In genomic region chr13:84925443-84925842, GRCh38 we compare ENCODE assay signal across 23 cellular contexts.
A peak's percentile ranks its signal among the peaks of the same experiment; 100 is the strongest.
DNase-seq lines count a peak whose midpoint lies in the region; ATAC-seq, FAIRE-seq and TF ChIP-seq lines count a peak whose summit lies in the region.
"Had no signal": no experiment of that assay in that cellular context is flagged by ENCODE, and none has a peak within 500 bp of the region (broad histone marks: within the 10 kb centered on the region; RNA-seq: fewer than 3 reads in every experiment).

No MANE protein-coding gene starts in this region.

- no peak for ATAC-seq in GM21723 (IDR thresholded peaks at IDR 0.05; ENCODE audit: unreplicated experiment)
- no peak for ATAC-seq in HG03095 (IDR thresholded peaks at IDR 0.05; ENCODE audit: unreplicated experiment)
- ATAC-seq: activated CD8-positive, alpha-beta memory T cell treated with anti-CD3 and anti-CD28 coated beads, Interleukin-2, amount 10 ng/mL, durations not matched to agents 7 days and 5 days had no signal

- H3K79me2 ChIP-seq in keratinocyte (ENCODE audit: control insufficient read depth, insufficient read depth, low read length) = no peaks in the 10 kb centered on the region

- no peak overlapping the region for H3K4me2 ChIP-seq in keratinocyte (ENCODE audit: control insufficient read depth, extremely low read depth, insufficient read depth, low read depth, low read length)
- H3K4me2 ChIP-seq: BLaER1 treated with 17β-estradiol and CSF1 and Interleukin-3, amounts not matched to agents 10 nM and 100 nM; neural progenitor cell had no signal

- H3K9me3 ChIP-seq in adipocyte (ENCODE audit: control insufficient read depth, low read length) (no peaks in the 10 kb centered on the region), keratinocyte (ENCODE audit: control insufficient read depth, low read depth, low read length) (no peaks in the 10 kb centered on the region)
- H3K9me3 ChIP-seq: BLaER1 treated with 17β-estradiol and CSF1 and Interleukin-3, amounts not matched to agents 10 nM and 100 nM had no signal

- peak; percentile 72 for FAIRE-seq in keratinocyte (lab: Jason Lieb, UNC)

- H3K36me3 ChIP-seq in adipocyte (ENCODE audit: control insufficient read depth, insufficient read depth, low read length, severe bottlenecking) = no peaks in the 10 kb centered on the region
- no peaks in the 10 kb centered on the region for H3K36me3 ChIP-seq in keratinocyte (ENCODE audit: control insufficient read depth in 2 of 2, extremely low read depth in 1 of 2, insufficient read depth in 2 of 2, low read length in 2 of 2)
- H3K36me3 ChIP-seq: BLaER1 treated with 17β-estradiol and CSF1 and Interleukin-3, amounts not matched to agents 10 nM and 100 nM; neural progenitor cell; WERI-Rb-1 had no signal

- H3K9ac ChIP-seq in adipocyte (ENCODE audit: low read length) (no peak overlapping the region), keratinocyte (ENCODE audit: control insufficient read depth, extremely low read depth, insufficient read depth, low read length) (no peak overlapping the region)
- H3K9ac ChIP-seq: BLaER1 treated with 17β-estradiol and CSF1 and Interleukin-3, amounts not matched to agents 10 nM and 100 nM; neural progenitor cell had no signal

- DNase-seq in EL = peak; percentile 58
- DNase-seq in NCI-H226 = peak; percentile 44
- peak; percentile 19 for DNase-seq in adipocyte (ENCODE audit: low read depth)
- peak; percentile 2 for DNase-seq in keratinocyte (ENCODE audit: low read depth, low spot score)
- DNase-seq in dorsolateral prefrontal cortex = no peak
- no peak for DNase-seq in T-helper 1 cell
- DNase-seq: activated CD4-positive, alpha-beta T cell treated with anti-CD3 and anti-CD28 coated beads, Interleukin-2, amount 10 ng/mL, durations not matched to agents 24 days and 14 days; activated CD8-positive, alpha-beta memory T cell treated with anti-CD3 and anti-CD28 coated beads, Interleukin-2, amount 10 ng/mL, durations not matched to agents 7 days and 5 days; activated naive CD4-positive, alpha-beta T cell treated with anti-CD3 and anti-CD28 coated beads, Interleukin-2, amount 50 U/mL, for 16 hours; anterior cingulate cortex; central memory CD4-positive, alpha-beta T cell; dermis blood vessel endothelial cell; head of caudate nucleus; Kasumi-1; NCI-H1694 treated with DMSO at 0.1 percent for 48 hours; NCI-H2171; NCI-H524; WERI-Rb-1 had no signal

- TF ChIP-seq CTCF in keratinocyte (optimal IDR thresholded peaks at IDR 0.05 in 1 of 3, IDR thresholded peaks at IDR 0.05 in 1 of 3, conservative IDR thresholded peaks at IDR 0.05 in 1 of 3; ENCODE audit: extremely low read depth in 1 of 3, insufficient read depth in 2 of 3, low read length in 3 of 3) (no peak), dorsolateral prefrontal cortex (IDR thresholded peaks at IDR 0.05 in 54 of 56, conservative IDR thresholded peaks at IDR 0.05 in 2 of 56; ENCODE audit: low read depth in 1 of 56, partially characterized antibody in 56 of 56) (no peak)

- H2AFZ ChIP-seq in keratinocyte (ENCODE audit: control insufficient read depth, low read length) = no peak overlapping the region
- H2AFZ ChIP-seq: neural progenitor cell had no signal

- dilution Hi-C loops in keratinocyte (cut with MboI; ENCODE audit: extremely low pct_ligation_motif_present, low sequenced_read_pairs) = loop anchor here (25.0 kb wide), 1 partner anchor 887 kb away; no protein-coding TSS in a partner anchor

- H3K4me3 ChIP-seq in adipocyte (ENCODE audit: low read length) = no peak overlapping the region
- no peak overlapping the region for H3K4me3 ChIP-seq in keratinocyte (ENCODE audit: control insufficient read depth in 2 of 3, extremely low read depth in 1 of 3, insufficient read depth in 2 of 3, low read depth in 1 of 3, low read length in 3 of 3)
- H3K4me3 ChIP-seq in dorsolateral prefrontal cortex = no peak overlapping the region
- H3K4me3 ChIP-seq: BLaER1 treated with 17β-estradiol and CSF1 and Interleukin-3, amounts not matched to agents 10 nM and 100 nM; lung; neural progenitor cell had no signal

- no peaks in the 10 kb centered on the region for H4K20me1 ChIP-seq in keratinocyte (ENCODE audit: control insufficient read depth, extremely low read depth, insufficient read depth, low read length)
- H4K20me1 ChIP-seq: BLaER1 treated with 17β-estradiol and CSF1 and Interleukin-3, amounts not matched to agents 10 nM and 100 nM had no signal

- no peaks in the 10 kb centered on the region for H3K9me1 ChIP-seq in keratinocyte (ENCODE audit: control insufficient read depth, extremely low read depth, insufficient read depth, low read length)

- H3K4me1 ChIP-seq in adipocyte (ENCODE audit: control insufficient read depth, insufficient read depth, low read length) (no peaks in the 10 kb centered on the region), keratinocyte (ENCODE audit: control insufficient read depth, extremely low read depth, insufficient read depth, low read length) (no peaks in the 10 kb centered on the region)
- H3K4me1 ChIP-seq: BLaER1 treated with 17β-estradiol and CSF1 and Interleukin-3, amounts not matched to agents 10 nM and 100 nM; neural progenitor cell had no signal

- H3K27ac ChIP-seq in keratinocyte (ENCODE audit: control insufficient read depth, insufficient read depth, low read length) (no peak overlapping the region), dorsolateral prefrontal cortex (no peak overlapping the region)
- H3K27ac ChIP-seq: BLaER1 treated with 17β-estradiol and CSF1 and Interleukin-3, amounts not matched to agents 10 nM and 100 nM; neural progenitor cell; WERI-Rb-1 had no signal

- intact Hi-C loops in dorsolateral prefrontal cortex (cut with DNase I) = no loop called here

- no peaks in the 10 kb centered on the region for H3K27me3 ChIP-seq in adipocyte (replicated peaks; ENCODE audit: control insufficient read depth, insufficient read depth, low read length)
- no peaks in the 10 kb centered on the region for H3K27me3 ChIP-seq in keratinocyte (ENCODE audit: control insufficient read depth, extremely low read depth, insufficient read depth, low read length)
- peaks cover 0 to 3% (median 0%) of the 10 kb centered on the region in 45 donors for H3K27me3 ChIP-seq in dorsolateral prefrontal cortex
- H3K27me3 ChIP-seq: BLaER1 treated with 17β-estradiol and CSF1 and Interleukin-3, amounts not matched to agents 10 nM and 100 nM; neural progenitor cell had no signal

Comparison
In these comparisons a context has a peak if more than half of its experiments do, and no peak if none do; other contexts are left out.
1. DNase-seq: peak in EL (single experiment), NCI-H226 (single experiment), adipocyte (single experiment) and keratinocyte (single experiment); none in dorsolateral prefrontal cortex (0 of 10) and T-helper 1 cell (0 of 5).